ENCODE assay signal across 21 cellular contexts in genomic region chr6:159939591-159940016, GRCh38. TPM values are rescaled to one million over a fixed set of nuclear protein-coding genes. Genes with fewer than 3 reads are reported as not detected.
"Had no signal": no experiment of that assay in that cellular context is flagged by ENCODE, and none has a peak within 500 bp of the region (broad histone marks: within the 10 kb centered on the region; RNA-seq: fewer than 3 reads in every experiment).

No MANE protein-coding gene starts in this region.

- H3K4me3 Mint-ChIP-seq: activated T-helper 17 cell treated with anti-CD3 and anti-CD28 coated beads, Interleukin-2, amount 50 U/mL, for 72 hours; immature natural killer cell; naive thymus-derived CD8-positive, alpha-beta T cell; T-cell had no signal

- H3K27me3 ChIP-seq: colonic mucosa, suprapubic skin, upper lobe of right lung had no signal

- H3K9me3 ChIP-seq: colonic mucosa, SK-N-SH had no signal

- ATAC-seq: activated T-helper 17 cell treated with anti-CD3 and anti-CD28 coated beads, Interleukin-2, amount 50 U/mL, for 72 hours; foreskin keratinocyte; mucosa of descending colon; naive thymus-derived CD8-positive, alpha-beta T cell; stimulated activated naive CD8-positive, alpha-beta T cell treated with anti-CD3 and anti-CD28 coated beads, Interleukin-15, Interleukin-2, amounts not matched to agents 100 U/mL and 50 U/mL, for 24 hours; T-cell; upper lobe of right lung had no signal

- H3K36me3 ChIP-seq: colonic mucosa, esophagus squamous epithelium, suprapubic skin, upper lobe of right lung had no signal

- H3K4me1 ChIP-seq: colonic mucosa, foreskin keratinocyte, suprapubic skin had no signal

- H3K4me3 ChIP-seq: colonic mucosa, esophagus squamous epithelium, mucosa of descending colon, skin epidermis, suprapubic skin, upper lobe of right lung had no signal

- H3K9ac ChIP-seq: SK-N-SH had no signal

- H3K27ac ChIP-seq: colonic mucosa, esophagus squamous epithelium, foreskin keratinocyte, skin epidermis, suprapubic skin, upper lobe of right lung, VCaP had no signal

- H3K4me2 ChIP-seq: SK-N-SH had no signal

- H3K27ac Mint-ChIP-seq: activated T-helper 17 cell treated with anti-CD3 and anti-CD28 coated beads, Interleukin-2, amount 50 U/mL, for 72 hours; immature natural killer cell; T-cell had no signal

- DNase-seq: activated CD4-positive, alpha-beta T cell treated with anti-CD3 and anti-CD28 coated beads for 1 hour; activated CD4-positive, alpha-beta T cell treated with anti-CD3 and anti-CD28 coated beads, Interleukin-2, amount 50 U/mL, for 4 hours; activated naive CD4-positive, alpha-beta T cell treated with Interleukin-2 at 50 U/mL for 16 hours; central memory CD4-positive, alpha-beta T cell; colonic mucosa; esophagus squamous epithelium; foreskin keratinocyte; immature natural killer cell; mammary epithelial cell; mucosa of descending colon; naive thymus-derived CD8-positive, alpha-beta T cell; retina; SK-N-SH; stimulated activated naive CD8-positive, alpha-beta T cell treated with anti-CD3 and anti-CD28 coated beads, Interleukin-15, Interleukin-2, amounts not matched to agents 100 U/mL and 50 U/mL, for 24 hours; T-cell; T-helper 9 cell; upper lobe of right lung had no signal

RNA-seq across cellular contexts. Expression of gene MAS1, which starts 48.8 kb away (rescaled TPM):
- total RNA-seq: activated T-helper 17 cell treated with anti-CD3 and anti-CD28 coated beads, Interleukin-2, amount 50 U/mL, for 72 hours; colonic mucosa; esophagus squamous epithelium; foreskin keratinocyte; mammary epithelial cell; mucosa of descending colon; naive thymus-derived CD8-positive, alpha-beta T cell; suprapubic skin; T-cell; upper lobe of right lung had no signal
- polyA plus RNA-seq: foreskin keratinocyte; immature natural killer cell; mammary epithelial cell; naive thymus-derived CD8-positive, alpha-beta T cell; SK-N-SH had no signal
